ENCODE assay signal across 1 cellular context in genomic region chr16:4333714-4334113, GRCh38. TPM values are rescaled to one million over a fixed set of nuclear protein-coding genes. Genes with fewer than 3 reads are reported as not detected.
"Had no signal": no experiment of that assay in that cellular context is flagged by ENCODE, and none has a peak within 500 bp of the region (broad histone marks: within the 10 kb centered on the region; RNA-seq: fewer than 3 reads in every experiment).

No MANE protein-coding gene starts in this region.

RNA-seq across cellular contexts. Expression of gene GLIS2, which starts 17.8 kb away (rescaled TPM):
- polyA plus RNA-seq: immature natural killer cell had no signal
